In the genomic region with DNA sequence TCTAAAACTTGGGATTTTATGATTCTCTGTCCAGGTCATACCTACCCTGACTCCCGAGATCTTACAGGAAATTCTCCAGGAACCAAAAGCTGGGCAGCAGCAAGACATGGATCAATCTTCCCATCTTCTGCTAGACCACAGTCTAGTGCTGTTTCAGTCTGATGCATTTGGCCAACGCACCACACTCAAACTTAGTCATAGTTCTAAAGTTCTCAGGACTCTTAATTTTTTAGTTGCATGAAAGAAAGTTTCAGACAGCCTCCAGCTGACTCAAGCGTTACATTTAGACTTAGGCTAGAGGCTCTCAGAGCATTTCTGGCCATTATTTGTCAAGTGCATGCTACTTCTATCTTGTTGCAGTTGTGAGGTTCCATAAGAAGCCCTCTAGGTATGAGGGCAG, we compare ENCODE assay signal across 1 cellular context.
TF ChIP-seq lines count a peak whose summit lies in the region.

No MANE protein-coding gene starts in this region.

TF ChIP-seq in GM12878, 131 proteins besides CTCF, POLR2A, EP300 and RAD21 (continued from another document):
- TF ChIP-seq, protein P1, sequence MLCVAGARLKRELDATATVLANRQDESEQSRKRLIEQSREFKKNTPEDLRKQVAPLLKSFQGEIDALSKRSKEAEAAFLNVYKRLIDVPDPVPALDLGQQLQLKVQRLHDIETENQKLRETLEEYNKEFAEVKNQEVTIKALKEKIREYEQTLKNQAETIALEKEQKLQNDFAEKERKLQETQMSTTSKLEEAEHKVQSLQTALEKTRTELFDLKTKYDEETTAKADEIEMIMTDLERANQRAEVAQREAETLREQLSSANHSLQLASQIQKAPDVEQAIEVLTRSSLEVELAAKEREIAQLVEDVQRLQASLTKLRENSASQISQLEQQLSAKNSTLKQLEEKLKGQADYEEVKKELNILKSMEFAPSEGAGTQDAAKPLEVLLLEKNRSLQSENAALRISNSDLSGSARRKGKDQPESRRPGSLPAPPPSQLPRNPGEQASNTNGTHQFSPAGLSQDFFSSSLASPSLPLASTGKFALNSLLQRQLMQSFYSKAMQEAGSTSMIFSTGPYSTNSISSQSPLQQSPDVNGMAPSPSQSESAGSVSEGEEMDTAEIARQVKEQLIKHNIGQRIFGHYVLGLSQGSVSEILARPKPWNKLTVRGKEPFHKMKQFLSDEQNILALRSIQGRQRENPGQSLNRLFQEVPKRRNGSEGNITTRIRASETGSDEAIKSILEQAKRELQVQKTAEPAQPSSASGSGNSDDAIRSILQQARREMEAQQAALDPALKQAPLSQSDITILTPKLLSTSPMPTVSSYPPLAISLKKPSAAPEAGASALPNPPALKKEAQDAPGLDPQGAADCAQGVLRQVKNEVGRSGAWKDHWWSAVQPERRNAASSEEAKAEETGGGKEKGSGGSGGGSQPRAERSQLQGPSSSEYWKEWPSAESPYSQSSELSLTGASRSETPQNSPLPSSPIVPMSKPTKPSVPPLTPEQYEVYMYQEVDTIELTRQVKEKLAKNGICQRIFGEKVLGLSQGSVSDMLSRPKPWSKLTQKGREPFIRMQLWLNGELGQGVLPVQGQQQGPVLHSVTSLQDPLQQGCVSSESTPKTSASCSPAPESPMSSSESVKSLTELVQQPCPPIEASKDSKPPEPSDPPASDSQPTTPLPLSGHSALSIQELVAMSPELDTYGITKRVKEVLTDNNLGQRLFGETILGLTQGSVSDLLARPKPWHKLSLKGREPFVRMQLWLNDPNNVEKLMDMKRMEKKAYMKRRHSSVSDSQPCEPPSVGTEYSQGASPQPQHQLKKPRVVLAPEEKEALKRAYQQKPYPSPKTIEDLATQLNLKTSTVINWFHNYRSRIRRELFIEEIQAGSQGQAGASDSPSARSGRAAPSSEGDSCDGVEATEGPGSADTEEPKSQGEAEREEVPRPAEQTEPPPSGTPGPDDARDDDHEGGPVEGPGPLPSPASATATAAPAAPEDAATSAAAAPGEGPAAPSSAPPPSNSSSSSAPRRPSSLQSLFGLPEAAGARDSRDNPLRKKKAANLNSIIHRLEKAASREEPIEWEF (IDR thresholded peaks at IDR 0.05; ENCODE audit: insufficient replicate concordance, low read depth, low read length), result peak; percentile 40
- TF ChIP-seq POLR2AphosphoS5 (IDR thresholded peaks at IDR 0.05; ENCODE audit: low read length) (peak; percentile 78), TARDBP (IDR thresholded peaks at IDR 0.05; ENCODE audit: borderline replicate concordance) (no peak), JUNB (IDR thresholded peaks at IDR 0.05) (peak; percentile 47; the same call in 1 of the 2 replicates), ZNF207 (IDR thresholded peaks at IDR 0.05; ENCODE audit: borderline replicate concordance) (no peak), RB1 (IDR thresholded peaks at IDR 0.05; ENCODE audit: borderline replicate concordance) (no peak), PAX8 (IDR thresholded peaks at IDR 0.05) (no peak), IKZF1 (conservative IDR thresholded peaks at IDR 0.05) (0 out of 2 replicates have a peak, but pooled peaks have one; percentile 31), POU2F2 (IDR thresholded peaks at IDR 0.05; ENCODE audit: borderline replicate concordance, low read depth, low read length) (0 out of 3 replicates have a peak, but pooled peaks have one; percentile 34), TAF1 (IDR thresholded peaks at IDR 0.05; ENCODE audit: borderline replicate concordance, low read depth, low read length) (peak; percentile 77; the same call in 1 of the 2 replicates), BCL11A (IDR thresholded peaks at IDR 0.05; ENCODE audit: low read depth, low read length) (0 out of 2 replicates have a peak, but pooled peaks have one; percentile 23), FOS (IDR thresholded peaks at IDR 0.05; ENCODE audit: borderline replicate concordance, extremely low read depth, insufficient read length) (no peak), EZH2 (IDR thresholded peaks at IDR 0.05; ENCODE audit: borderline replicate concordance, control insufficient read depth, low read depth, low read length) (no peak), MEF2A (IDR thresholded peaks at IDR 0.05; ENCODE audit: insufficient read depth, low read depth, low read length) (0 out of 2 replicates have a peak, but pooled peaks have one; percentile 38), KLF5 (IDR thresholded peaks at IDR 0.05; ENCODE audit: partially characterized antibody) (no peak), IRF4 (IDR thresholded peaks at IDR 0.05; ENCODE audit: low read depth, low read length) (0 out of 2 replicates have a peak, but pooled peaks have one; percentile 37)
- TF ChIP-seq, protein P2, sequence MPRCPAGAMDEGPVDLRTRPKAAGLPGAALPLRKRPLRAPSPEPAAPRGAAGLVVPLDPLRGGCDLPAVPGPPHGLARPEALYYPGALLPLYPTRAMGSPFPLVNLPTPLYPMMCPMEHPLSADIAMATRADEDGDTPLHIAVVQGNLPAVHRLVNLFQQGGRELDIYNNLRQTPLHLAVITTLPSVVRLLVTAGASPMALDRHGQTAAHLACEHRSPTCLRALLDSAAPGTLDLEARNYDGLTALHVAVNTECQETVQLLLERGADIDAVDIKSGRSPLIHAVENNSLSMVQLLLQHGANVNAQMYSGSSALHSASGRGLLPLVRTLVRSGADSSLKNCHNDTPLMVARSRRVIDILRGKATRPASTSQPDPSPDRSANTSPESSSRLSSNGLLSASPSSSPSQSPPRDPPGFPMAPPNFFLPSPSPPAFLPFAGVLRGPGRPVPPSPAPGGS (IDR thresholded peaks at IDR 0.05; ENCODE audit: borderline replicate concordance, insufficient read depth, low read depth, low read length, poor library complexity, severe bottlenecking), result peak; percentile 95
- TF ChIP-seq, protein P3, sequence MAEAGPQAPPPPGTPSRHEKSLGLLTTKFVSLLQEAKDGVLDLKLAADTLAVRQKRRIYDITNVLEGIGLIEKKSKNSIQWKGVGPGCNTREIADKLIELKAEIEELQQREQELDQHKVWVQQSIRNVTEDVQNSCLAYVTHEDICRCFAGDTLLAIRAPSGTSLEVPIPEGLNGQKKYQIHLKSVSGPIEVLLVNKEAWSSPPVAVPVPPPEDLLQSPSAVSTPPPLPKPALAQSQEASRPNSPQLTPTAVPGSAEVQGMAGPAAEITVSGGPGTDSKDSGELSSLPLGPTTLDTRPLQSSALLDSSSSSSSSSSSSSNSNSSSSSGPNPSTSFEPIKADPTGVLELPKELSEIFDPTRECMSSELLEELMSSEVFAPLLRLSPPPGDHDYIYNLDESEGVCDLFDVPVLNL (IDR thresholded peaks at IDR 0.05; ENCODE audit: low read depth, low read length), result no peak
